8 cellular contexts compared by ENCODE assay signal in genomic region chr18:79988079-79988924, GRCh38. TPM values are rescaled to one million over a fixed set of nuclear protein-coding genes. Genes with fewer than 3 reads are reported as not detected.
DNase-seq lines count a peak whose midpoint lies in the region; ATAC-seq and TF ChIP-seq lines count a peak whose summit lies in the region.

TXNL4A (minus strand) TSS chr18:79988563; CDS start chr18:79988392, 171 bp downstream.

- H3K9me3 ChIP-seq in esophagus (ENCODE audit: control insufficient read depth in 2 of 2, insufficient read depth in 1 of 2, low read depth in 1 of 2, low read length in 1 of 2) (no peaks in the 10 kb centered on the region), muscle layer of duodenum (ENCODE audit: control insufficient read depth in 1 of 2, low read length in 2 of 2) (no peaks in the 10 kb centered on the region)

- peak within 1 kb of the TSS; percentile 95 for H3K27ac Mint-ChIP-seq in activated T-cell treated with anti-CD3 and anti-CD28 coated beads, Interleukin-2, amount 50 U/mL, for 24 hours

- H3K36me3 ChIP-seq in esophagus (ENCODE audit: control insufficient read depth in 2 of 2, insufficient read depth in 2 of 2, low read length in 1 of 2) (no peaks in the 10 kb centered on the region), muscle layer of duodenum (ENCODE audit: control insufficient read depth in 1 of 2, insufficient read depth in 2 of 2, low read length in 2 of 2) (no peaks in the 10 kb centered on the region)

- ATAC-seq in GM21515 (IDR thresholded peaks at IDR 0.05; ENCODE audit: unreplicated experiment): peak; percentile 97

- peaks cover 48% of the 10 kb centered on the region for H3K36me3 Mint-ChIP-seq in activated T-cell treated with anti-CD3 and anti-CD28 coated beads, Interleukin-2, amount 50 U/mL, for 24 hours (ENCODE audit: low read depth)

- no peaks in the 10 kb centered on the region for H3K27me3 Mint-ChIP-seq in activated T-cell treated with anti-CD3 and anti-CD28 coated beads, Interleukin-2, amount 50 U/mL, for 24 hours

- H3K9me3 Mint-ChIP-seq in activated T-cell treated with anti-CD3 and anti-CD28 coated beads, Interleukin-2, amount 50 U/mL, for 24 hours: no peaks in the 10 kb centered on the region

- peak within 1 kb of the TSS; percentile 89 to 99 for H3K27ac ChIP-seq in esophagus (ENCODE audit: low read depth in 2 of 2, low read length in 1 of 2)
- H3K27ac ChIP-seq in muscle layer of duodenum (ENCODE audit: low read length): peak within 1 kb of the TSS; percentile 93

- H3K4me1 ChIP-seq in esophagus (ENCODE audit: control insufficient read depth in 2 of 2, insufficient read depth in 2 of 2, low read length in 1 of 2) (peaks cover 0 to 3% of the 10 kb centered on the region in 2 donors), muscle layer of duodenum (ENCODE audit: control insufficient read depth in 1 of 2, insufficient read depth in 2 of 2, low read length in 2 of 2) (peaks cover 9 to 15% of the 10 kb centered on the region in 2 donors)

- WGBS in esophagus, 2 donors: 0 to 1% methylated on average over 93 to 112 of the region's 112 CpGs

- H3K4me1 Mint-ChIP-seq in activated T-cell treated with anti-CD3 and anti-CD28 coated beads, Interleukin-2, amount 50 U/mL, for 24 hours (ENCODE audit: low read depth): peaks cover 42% of the 10 kb centered on the region

- H3K27me3 ChIP-seq in esophagus (ENCODE audit: control insufficient read depth in 1 of 2, insufficient read depth in 2 of 2, low read length in 2 of 2): no peaks in the 10 kb centered on the region
- no peaks in the 10 kb centered on the region for H3K27me3 ChIP-seq in muscle layer of duodenum (ENCODE audit: low read depth, low read length)

- peak; percentile 46 for DNase-seq in DMS153 treated with DMSO at 0.1 percent for 48 hours (lab: John Stamatoyannopoulos, UW; ENCODE audit: unreplicated experiment)
- peak; percentile 72 for DNase-seq in HuH-7 (ENCODE audit: low spot score)
- peak; percentile 91 for DNase-seq in activated T-cell treated with anti-CD3 and anti-CD28 coated beads, Interleukin-2, amount 50 U/mL, for 24 hours
- DNase-seq in stimulated activated CD8-positive, alpha-beta memory T cell treated with anti-CD3 and anti-CD28 coated beads, Interleukin-7, amount 100 ng/mL, for 4 hours (ENCODE audit: low read depth in 2 of 2): peak; percentile 56 to 81

- peak within 1 kb of the TSS; percentile 94 for H3K4me3 Mint-ChIP-seq in activated T-cell treated with anti-CD3 and anti-CD28 coated beads, Interleukin-2, amount 50 U/mL, for 24 hours

- peak within 1 kb of the TSS; percentile 88 to 100 for H3K4me3 ChIP-seq in esophagus (ENCODE audit: low read depth in 1 of 2, low read length in 2 of 2)
- H3K4me3 ChIP-seq in muscle layer of duodenum (ENCODE audit: low read depth in 1 of 2, low read length in 2 of 2): peak within 1 kb of the TSS; percentile 63 to 91

TF ChIP-seq in PFSK-1, 5 proteins besides CTCF, POLR2A, EP300 and RAD21:
- TF ChIP-seq FOXP2 (optimal IDR thresholded peaks at IDR 0.05; ENCODE audit: borderline replicate concordance, extremely low read depth, extremely low read length, insufficient read depth) (peak; percentile 99), SIN3A (IDR thresholded peaks at IDR 0.05; ENCODE audit: borderline replicate concordance, insufficient read depth, low read length) (no peak; the same call in 1 of the 2 replicates), REST (IDR thresholded peaks at IDR 0.05; ENCODE audit: insufficient read depth in 1 of 2, low read depth in 2 of 2, low read length in 2 of 2) (peak in 1 of 2 experiments; percentile 35; a peak in 1 of 4 replicates), TAF1 (IDR thresholded peaks at IDR 0.05; ENCODE audit: borderline replicate concordance, insufficient read depth, low read length) (peak; percentile 88), POLR2AphosphoS5 (IDR thresholded peaks at IDR 0.05; ENCODE audit: low read depth, low read length) (peak; percentile 92)

RNA-seq across cellular contexts. Expression of gene TXNL4A, which starts in this region (rescaled TPM):
- polyA plus RNA-seq in PFSK-1 (2012; ENCODE audit: insufficient read length, low read depth): 181 TPM
- polyA plus RNA-seq in esophagus: 10 to 100 TPM; 65.2 to 66.7 TPM

Comparison
In these comparisons a context has a peak if more than half of its experiments do, and no peak if none do; other contexts are left out.
1. Peak in every context shown above with its lines: DNase-seq, ATAC-seq, H3K4me3 ChIP-seq and H3K27ac ChIP-seq.